8 cellular contexts compared by ENCODE assay signal in the genomic region with DNA sequence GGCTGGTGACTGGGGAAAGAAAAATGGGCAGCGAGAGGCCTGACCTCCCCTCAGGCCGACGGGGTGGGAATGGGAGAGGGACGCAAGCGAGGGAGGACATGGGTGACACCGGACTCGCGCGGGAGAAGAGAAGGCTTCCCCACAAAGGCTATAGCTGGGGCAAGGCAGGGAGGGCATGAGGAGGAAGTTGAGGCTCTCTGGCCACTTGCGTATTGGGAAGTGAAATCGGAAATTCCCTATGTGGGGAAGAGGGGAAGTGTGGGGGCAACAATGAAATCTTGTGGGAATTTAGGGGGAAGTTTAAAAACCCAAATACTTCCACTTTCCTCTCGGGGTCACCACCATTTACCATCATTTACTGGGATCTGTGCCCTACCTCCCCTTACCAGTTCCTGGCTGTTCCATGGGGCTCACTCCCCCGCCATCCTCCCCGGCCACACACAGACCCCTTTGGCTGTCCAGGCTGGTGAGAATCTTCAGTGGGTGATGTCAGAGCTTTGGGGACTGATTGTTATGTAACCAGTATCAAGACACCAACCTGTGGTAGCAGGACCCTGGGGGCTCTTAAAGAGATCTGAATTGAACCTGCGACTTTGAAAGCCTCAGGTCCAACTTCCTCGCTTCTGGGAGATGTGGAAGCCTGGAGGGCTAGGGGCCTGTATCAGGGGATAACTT. TPM values are rescaled to one million over a fixed set of nuclear protein-coding genes. Genes with fewer than 3 reads are reported as not detected.
DNase-seq lines count a peak whose midpoint lies in the region; ATAC-seq and TF ChIP-seq lines count a peak whose summit lies in the region.

No MANE protein-coding gene starts in this region.

- H3K27me3 Mint-ChIP-seq in stimulated activated naive CD8-positive, alpha-beta T cell treated with anti-CD3 and anti-CD28 coated beads, Interleukin-15, Interleukin-2, amounts not matched to agents 100 ng/mL and 50 ng/mL, for 24 hours, result no peaks in the 10 kb centered on the region

- peak overlapping the region; percentile 69 for H3K27ac ChIP-seq in 22Rv1

- H3K4me1 Mint-ChIP-seq in stimulated activated naive CD8-positive, alpha-beta T cell treated with anti-CD3 and anti-CD28 coated beads, Interleukin-15, Interleukin-2, amounts not matched to agents 100 ng/mL and 50 ng/mL, for 24 hours (ENCODE audit: low read depth), result peaks cover 61% of the 10 kb centered on the region

- peaks cover 34 to 37% of the 10 kb centered on the region in 2 donors for H3K36me3 Mint-ChIP-seq in activated naive CD4-positive, alpha-beta T cell treated with anti-CD3 and anti-CD28 coated beads, Interleukin-2, amount 50 U/mL, for 72 hours
- peaks cover 32% of the 10 kb centered on the region for H3K36me3 Mint-ChIP-seq in stimulated activated naive CD8-positive, alpha-beta T cell treated with anti-CD3 and anti-CD28 coated beads, Interleukin-15, Interleukin-2, amounts not matched to agents 100 ng/mL and 50 ng/mL, for 24 hours (ENCODE audit: low read depth)

- in situ Hi-C loops in HAP-1 (cut with MboI; ENCODE audit: low sequenced_read_pairs), result no loop called here

- no peak for TF ChIP-seq CTCF in 22Rv1 (IDR thresholded peaks at IDR 0.05)

- H3K4me3 Mint-ChIP-seq in stimulated activated naive CD8-positive, alpha-beta T cell treated with anti-CD3 and anti-CD28 coated beads, Interleukin-15, Interleukin-2, amounts not matched to agents 100 ng/mL and 50 ng/mL, for 24 hours, result peak overlapping the region; percentile 97

- DNase-seq in HAP-1 (ENCODE audit: low spot score in 2 of 2) (no peak), DMS114 treated with DMSO at 0.1 percent for 48 hours (lab: John Stamatoyannopoulos, UW; ENCODE audit: unreplicated experiment) (no peak), left lobe of liver (ENCODE audit: low spot score) (no peak)
- DNase-seq in activated naive CD4-positive, alpha-beta T cell treated with anti-CD3 and anti-CD28 coated beads, Interleukin-2, amount 50 U/mL, for 72 hours (ENCODE audit: low spot score in 2 of 2), result no peak

- no peaks in the 10 kb centered on the region for H3K27me3 ChIP-seq in HAP-1 (ENCODE audit: low read depth)

- H3K4me3 ChIP-seq in HAP-1 (peak overlapping the region; percentile 92), iPS-18c (ENCODE audit: insufficient read depth, low read depth, low read length) (peak overlapping the region; percentile 91)

- no peaks in the 10 kb centered on the region for H3K9me3 Mint-ChIP-seq in activated naive CD4-positive, alpha-beta T cell treated with anti-CD3 and anti-CD28 coated beads, Interleukin-2, amount 50 U/mL, for 72 hours
- H3K9me3 Mint-ChIP-seq in stimulated activated naive CD8-positive, alpha-beta T cell treated with anti-CD3 and anti-CD28 coated beads, Interleukin-15, Interleukin-2, amounts not matched to agents 100 ng/mL and 50 ng/mL, for 24 hours, result no peaks in the 10 kb centered on the region

- H3K36me3 ChIP-seq in HAP-1 (replicated peaks), result 0 out of 2 replicates have a peak, but pooled peaks cover 3% of the 10 kb centered on the region

- H3K9me3 ChIP-seq in HAP-1, result no peaks in the 10 kb centered on the region
- H3K9me3 ChIP-seq in iPS-18c (ENCODE audit: control insufficient read depth, insufficient read depth, low read length), result no peaks in the 10 kb centered on the region

- no peak for ATAC-seq in activated naive CD4-positive, alpha-beta T cell treated with anti-CD3 and anti-CD28 coated beads, Interleukin-2, amount 50 U/mL, for 72 hours
- ATAC-seq in HG02840 (IDR thresholded peaks at IDR 0.05; ENCODE audit: low FRiP score, unreplicated experiment) (no peak), left lobe of liver (no peak)

- H3K27ac Mint-ChIP-seq in activated naive CD4-positive, alpha-beta T cell treated with anti-CD3 and anti-CD28 coated beads, Interleukin-2, amount 50 U/mL, for 72 hours, result peak overlapping the region; percentile 87 to 94
- H3K27ac Mint-ChIP-seq in stimulated activated naive CD8-positive, alpha-beta T cell treated with anti-CD3 and anti-CD28 coated beads, Interleukin-15, Interleukin-2, amounts not matched to agents 100 ng/mL and 50 ng/mL, for 24 hours, result peak overlapping the region; percentile 97

- H3K4me1 ChIP-seq in HAP-1, result peaks cover 8% of the 10 kb centered on the region

RNA-seq across cellular contexts. Expression of gene EHD1, which starts 0.9 kb away (rescaled TPM):
- 100 to 1,000 TPM in 1 of 2 donors, 10 to 100 TPM in 1; 93.1 to 123 TPM for total RNA-seq in activated naive CD4-positive, alpha-beta T cell treated with anti-CD3 and anti-CD28 coated beads, Interleukin-2, amount 50 U/mL, for 72 hours
- 29.9 TPM for total RNA-seq in left lobe of liver

RNA-seq across cellular contexts. Expression of gene CDC42BPG, which starts 34.9 kb away (rescaled TPM):
- total RNA-seq in activated naive CD4-positive, alpha-beta T cell treated with anti-CD3 and anti-CD28 coated beads, Interleukin-2, amount 50 U/mL, for 72 hours, result under 1 TPM; 0.61 to 0.76 TPM
- 1.2 TPM for total RNA-seq in left lobe of liver

RNA-seq across cellular contexts. Expression of gene ATG2A, which starts 37.6 kb away (rescaled TPM):
- total RNA-seq in activated naive CD4-positive, alpha-beta T cell treated with anti-CD3 and anti-CD28 coated beads, Interleukin-2, amount 50 U/mL, for 72 hours, result 10 to 100 TPM; 21.2 to 26.8 TPM
- total RNA-seq in left lobe of liver, result 34.0 TPM

RNA-seq across cellular contexts. Expression of gene PPP2R5B, which starts 45.1 kb away (rescaled TPM):
- 10 to 100 TPM in 1 of 2 donors, 1 to 10 TPM in 1; 2.8 to 29.9 TPM for total RNA-seq in activated naive CD4-positive, alpha-beta T cell treated with anti-CD3 and anti-CD28 coated beads, Interleukin-2, amount 50 U/mL, for 72 hours
- total RNA-seq in left lobe of liver, result 9.1 TPM

RNA-seq across cellular contexts. Expression of gene GPHA2, which starts 56.3 kb away (rescaled TPM):
- total RNA-seq in activated naive CD4-positive, alpha-beta T cell treated with anti-CD3 and anti-CD28 coated beads, Interleukin-2, amount 50 U/mL, for 72 hours, result not detected
- 0.25 TPM for total RNA-seq in left lobe of liver
